Comparison of ENCODE assay signal across 29 cellular contexts in the genomic region with DNA sequence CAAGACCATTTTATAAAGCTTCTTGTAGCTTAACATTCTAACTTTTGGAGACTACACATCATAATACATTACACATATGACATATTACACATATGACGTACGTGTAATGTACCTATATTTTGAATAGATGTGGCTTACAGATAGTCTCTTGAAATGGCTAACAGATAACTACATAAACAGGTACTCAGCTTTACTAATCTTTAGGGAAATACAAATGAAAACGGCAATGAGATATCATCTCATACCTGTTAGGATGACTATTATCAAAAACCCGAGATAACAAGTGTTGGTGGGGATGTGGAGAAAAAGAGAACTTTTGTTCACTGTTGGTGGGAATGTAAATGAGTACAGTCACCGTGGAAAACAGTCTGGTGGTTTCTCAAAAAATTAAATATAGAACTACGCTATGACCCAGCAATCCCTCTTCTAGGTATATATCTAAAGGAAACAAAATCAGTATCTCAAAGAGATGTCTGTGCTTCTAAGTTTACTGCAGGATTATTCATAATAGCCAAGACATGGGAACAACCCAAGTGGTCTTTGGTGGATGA.
DNase-seq lines count a peak whose midpoint lies in the region; ATAC-seq, FAIRE-seq and TF ChIP-seq lines count a peak whose summit lies in the region.
"Had no signal": no experiment of that assay in that cellular context is flagged by ENCODE, and none has a peak within 500 bp of the region (broad histone marks: within the 10 kb centered on the region; RNA-seq: fewer than 3 reads in every experiment).

No MANE protein-coding gene starts in this region.

- H3K9me3 Mint-ChIP-seq in activated T-cell treated with anti-CD3 and anti-CD28 coated beads, Interleukin-2, amount 50 U/mL, for 24 hours, result peaks cover 10% of the 10 kb centered on the region
- H3K9me3 Mint-ChIP-seq in activated T-helper 17 cell treated with anti-CD3 and anti-CD28 coated beads, Interleukin-2, amount 50 U/mL, for 72 hours, result peaks cover 5% of the 10 kb centered on the region
- peaks cover 7% of the 10 kb centered on the region for H3K9me3 Mint-ChIP-seq in natural killer cell treated with Interleukin-12 subunit alpha and Interleukin-12 subunit beta and Interleukin-15 and Interleukin-18, amount 100 ng/mL, for 72 hours
- H3K9me3 Mint-ChIP-seq: dendritic cell treated with granulocyte-macrophage colony-stimulating factor and Interleukin-4, amounts not matched to agents 40 ng/mL and 50 ng/mL, for 4 days had no signal

- intact Hi-C loops in posterior cingulate gyrus (cut with DNase I), result no loop called here

- peaks cover 81% of the 10 kb centered on the region for H3K4me1 Mint-ChIP-seq in activated T-cell treated with anti-CD3 and anti-CD28 coated beads, Interleukin-2, amount 50 U/mL, for 24 hours (ENCODE audit: low read depth)
- H3K4me1 Mint-ChIP-seq in activated T-helper 17 cell treated with anti-CD3 and anti-CD28 coated beads, Interleukin-2, amount 50 U/mL, for 72 hours, result peaks cover 40% of the 10 kb centered on the region
- H3K4me1 Mint-ChIP-seq in natural killer cell treated with Interleukin-12 subunit alpha and Interleukin-12 subunit beta and Interleukin-15 and Interleukin-18, amount 100 ng/mL, for 72 hours (ENCODE audit: low read depth in 2 of 2), result peaks cover 47 to 49% of the 10 kb centered on the region in 2 donors

- no peaks in the 10 kb centered on the region for H3K27me3 Mint-ChIP-seq in activated T-cell treated with anti-CD3 and anti-CD28 coated beads, Interleukin-2, amount 50 U/mL, for 24 hours
- H3K27me3 Mint-ChIP-seq in activated T-helper 17 cell treated with anti-CD3 and anti-CD28 coated beads, Interleukin-2, amount 50 U/mL, for 72 hours, result no peaks in the 10 kb centered on the region
- H3K27me3 Mint-ChIP-seq in natural killer cell treated with Interleukin-12 subunit alpha and Interleukin-12 subunit beta and Interleukin-15 and Interleukin-18, amount 100 ng/mL, for 72 hours, result no peaks in the 10 kb centered on the region
- H3K27me3 Mint-ChIP-seq: B cell; dendritic cell treated with granulocyte-macrophage colony-stimulating factor and Interleukin-4, amounts not matched to agents 40 ng/mL and 50 ng/mL, for 4 days had no signal

- H3K36me3 Mint-ChIP-seq in activated T-cell treated with anti-CD3 and anti-CD28 coated beads, Interleukin-2, amount 50 U/mL, for 24 hours (ENCODE audit: low read depth), result no peaks in the 10 kb centered on the region
- peaks cover 17% of the 10 kb centered on the region for H3K36me3 Mint-ChIP-seq in activated T-helper 17 cell treated with anti-CD3 and anti-CD28 coated beads, Interleukin-2, amount 50 U/mL, for 72 hours (ENCODE audit: low read depth)
- H3K36me3 Mint-ChIP-seq in natural killer cell treated with Interleukin-12 subunit alpha and Interleukin-12 subunit beta and Interleukin-15 and Interleukin-18, amount 100 ng/mL, for 72 hours, result peaks cover 6% of the 10 kb centered on the region

- no peak for TF ChIP-seq POLR2A in GM12891 (IDR thresholded peaks at IDR 0.05; ENCODE audit: low read depth, low read length)

- H3K27ac Mint-ChIP-seq in activated T-cell treated with anti-CD3 and anti-CD28 coated beads, Interleukin-2, amount 50 U/mL, for 24 hours, result peak overlapping the region; percentile 88
- H3K27ac Mint-ChIP-seq in activated T-helper 17 cell treated with anti-CD3 and anti-CD28 coated beads, Interleukin-2, amount 50 U/mL, for 72 hours, result peak overlapping the region; percentile 90
- H3K27ac Mint-ChIP-seq in natural killer cell treated with Interleukin-12 subunit alpha and Interleukin-12 subunit beta and Interleukin-15 and Interleukin-18, amount 100 ng/mL, for 72 hours, result peak overlapping the region; percentile 38 to 88
- H3K27ac Mint-ChIP-seq: B cell; dendritic cell treated with granulocyte-macrophage colony-stimulating factor and Interleukin-4, amounts not matched to agents 40 ng/mL and 50 ng/mL, for 4 days had no signal

- peak; percentile 65 for FAIRE-seq in GM12891 (lab: Jason Lieb, UNC)

- peak; percentile 34 for ATAC-seq in activated T-helper 17 cell treated with anti-CD3 and anti-CD28 coated beads, Interleukin-2, amount 50 U/mL, for 72 hours (replicated peaks)
- no peak for ATAC-seq in natural killer cell treated with Interleukin-12 subunit alpha and Interleukin-12 subunit beta and Interleukin-15 and Interleukin-18, amount 100 ng/mL, for 72 hours
- ATAC-seq in GM18909 (IDR thresholded peaks at IDR 0.05; ENCODE audit: poor library complexity, unreplicated experiment) (no peak), GM19328 (IDR thresholded peaks at IDR 0.05; ENCODE audit: unreplicated experiment) (no peak)
- ATAC-seq: foreskin keratinocyte, heart left ventricle, mucosa of descending colon, Panc1 had no signal

- H3K4me3 Mint-ChIP-seq in activated T-cell treated with anti-CD3 and anti-CD28 coated beads, Interleukin-2, amount 50 U/mL, for 24 hours, result no peak overlapping the region
- peak overlapping the region; percentile 60 for H3K4me3 Mint-ChIP-seq in activated T-helper 17 cell treated with anti-CD3 and anti-CD28 coated beads, Interleukin-2, amount 50 U/mL, for 72 hours
- H3K4me3 Mint-ChIP-seq in natural killer cell treated with Interleukin-12 subunit alpha and Interleukin-12 subunit beta and Interleukin-15 and Interleukin-18, amount 100 ng/mL, for 72 hours, result no peak overlapping the region
- H3K4me3 Mint-ChIP-seq: B cell; dendritic cell treated with granulocyte-macrophage colony-stimulating factor and Interleukin-4, amounts not matched to agents 40 ng/mL and 50 ng/mL, for 4 days had no signal

- DNase-seq in activated T-cell treated with anti-CD3 and anti-CD28 coated beads, Interleukin-2, amount 50 U/mL, for 24 hours, result no peak
- DNase-seq in activated T-cell treated with anti-CD3 and anti-CD28 coated beads for 4 hours (no peak), GM12891 (ENCODE audit: insufficient read length, low spot score) (no peak), posterior cingulate gyrus (no peak)
- no peak for DNase-seq in natural killer cell treated with Interleukin-12 subunit alpha and Interleukin-12 subunit beta and Interleukin-15 and Interleukin-18, amount 100 ng/mL, for 72 hours (ENCODE audit: low spot score)
- DNase-seq: activated CD8-positive, alpha-beta memory T cell treated with anti-CD3 and anti-CD28 coated beads, Interleukin-2, amount 50 U/mL, for 4 hours; DMS79; foreskin keratinocyte; GDM1; heart left ventricle; KG1; kidney glomerular epithelial cell; MG63; mucosa of descending colon; NCI-H1417; NCI-H2081; NCI-H2227 treated with DMSO at 0.1 percent for 48 hours; NCI-H69; ovary; SIG-M5; stimulated activated CD4-positive, alpha-beta T cell treated with anti-CD3 and anti-CD28 coated beads, Interleukin-2, amount 100 ng/mL, for 24 hours; SW 1271; upper lobe of left lung had no signal

TF ChIP-seq in GM12891, 5 proteins besides CTCF, POLR2A, EP300 and RAD21:
- TF ChIP-seq SPI1 (IDR thresholded peaks at IDR 0.05; ENCODE audit: low read depth, low read length) (no peak), PAX5 (IDR thresholded peaks at IDR 0.05; ENCODE audit: insufficient read depth, low read length, severe bottlenecking) (no peak), TAF1 (IDR thresholded peaks at IDR 0.05; ENCODE audit: low read depth, low read length) (no peak), POLR2AphosphoS5 (IDR thresholded peaks at IDR 0.05; ENCODE audit: low read depth, low read length) (no peak), POU2F2 (IDR thresholded peaks at IDR 0.05; ENCODE audit: low read depth, low read length) (no peak)
